In the genomic region with DNA sequence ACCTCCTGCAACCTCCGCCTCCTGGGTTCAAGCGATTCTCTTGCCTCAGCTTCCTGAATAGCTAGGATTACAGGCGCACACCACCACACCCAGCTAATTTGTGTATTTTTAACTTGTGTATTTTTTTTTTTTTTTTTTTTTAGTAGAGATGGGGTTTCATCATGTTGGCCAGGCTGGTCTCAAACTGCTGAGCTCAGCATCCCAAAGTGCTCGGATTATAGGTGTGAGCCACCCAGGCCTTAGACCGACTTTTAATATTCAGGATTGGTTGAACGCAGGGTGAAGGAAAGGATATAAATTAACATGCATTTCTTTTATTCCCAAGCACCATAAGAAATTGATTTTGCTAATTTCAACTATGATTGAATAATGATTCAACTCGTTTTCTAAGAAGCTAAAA, we compare ENCODE assay signal across 27 cellular contexts.
"Had no signal": no experiment of that assay in that cellular context is flagged by ENCODE, and none has a peak within 500 bp of the region (broad histone marks: within the 10 kb centered on the region; RNA-seq: fewer than 3 reads in every experiment).

No MANE protein-coding gene starts in this region.

- H3K4me3 ChIP-seq: stomach, suprapubic skin, testis, thoracic aorta, thyroid gland, tibial artery, tibial nerve, transverse colon, upper lobe of left lung, upper lobe of right lung, uterus, vagina had no signal

- H3K27me3 ChIP-seq: stomach, testis, thyroid gland, tibial artery, tibial nerve, transverse colon, upper lobe of left lung, upper lobe of right lung, vagina had no signal

- H3K4me1 ChIP-seq: stomach, suprapubic skin, testis, tibial artery, tibial nerve, transverse colon, upper lobe of left lung, upper lobe of right lung, uterus, vagina had no signal

- DNase-seq: stimulated activated CD4-positive, alpha-beta T cell treated with anti-CD3 and anti-CD28 coated beads, Interleukin-2, amount 100 ng/mL, for 48 hours; stimulated activated CD4-positive, alpha-beta T cell treated with anti-CD3 and anti-CD28 coated beads, Interleukin-4, amount 100 ng/mL, for 1 hour; stimulated activated CD4-positive, alpha-beta T cell treated with anti-CD3 and anti-CD28 coated beads, Interleukin-4, amount 100 ng/mL, for 24 hours; stimulated activated CD4-positive, alpha-beta T cell treated with anti-CD3 and anti-CD28 coated beads, Interleukin-4, amount 100 ng/mL, for 4 hours; stimulated activated CD8-positive, alpha-beta memory T cell treated with anti-CD3 and anti-CD28 coated beads, Interleukin-4, amount 100 ng/mL, for 48 hours; stimulated activated naive B cell treated with anti-CD40 and anti-IgM and Interleukin-4, amounts not matched to agents 10 μg/mL and 1 μg/mL and 100 μg/mL, for 72 hours; stimulated activated naive CD4-positive, alpha-beta T cell; stimulated activated naive CD4-positive, alpha-beta T cell treated with Interleukin-2 at 50 U/mL for 16 hours; stimulated activated naive CD8-positive, alpha-beta T cell treated with anti-CD3 and anti-CD28 coated beads, Interleukin-15, amount 100 ng/mL, for 72 hours; stimulated activated naive CD8-positive, alpha-beta T cell treated with anti-CD3 and anti-CD28 coated beads, Interleukin-15, Interleukin-2, amounts not matched to agents 100 U/mL and 50 U/mL, for 24 hours; stomach; substantia nigra; testis; thyroid gland; tibial artery; transverse colon; trophoblast cell; upper lobe of left lung; upper lobe of right lung; uterus had no signal

- H3K36me3 ChIP-seq: stomach, suprapubic skin, thoracic aorta, thyroid gland, tibial artery, tibial nerve, transverse colon, upper lobe of left lung, upper lobe of right lung, uterus, vagina had no signal

- ATAC-seq: stimulated activated effector memory CD8-positive, alpha-beta T cell treated with anti-CD3 and anti-CD28 coated beads, Interleukin-12 subunit alpha, Interleukin-12 subunit beta, amount 100 ng/mL, for 72 hours; stimulated activated memory B cell treated with anti-CD40 and anti-IgM and Interleukin-4, amounts not matched to agents 10 μg/mL and 1 μg/mL and 100 μg/mL, for 72 hours; stimulated activated naive B cell treated with anti-CD40 and anti-IgM and Interleukin-4, amounts not matched to agents 10 μg/mL and 1 μg/mL and 100 μg/mL, for 72 hours; stimulated activated naive CD8-positive, alpha-beta T cell treated with anti-CD3 and anti-CD28 coated beads, Interleukin-15, amount 100 ng/mL, for 72 hours; stimulated activated naive CD8-positive, alpha-beta T cell treated with anti-CD3 and anti-CD28 coated beads, Interleukin-15, Interleukin-2, amounts not matched to agents 100 U/mL and 50 U/mL, for 24 hours; upper lobe of right lung had no signal

- H3K27ac ChIP-seq: stomach, suprapubic skin, testis, thoracic aorta, thyroid gland, tibial artery, tibial nerve, transverse colon, upper lobe of left lung, upper lobe of right lung, uterus, vagina had no signal

- FAIRE-seq: urothelium cell line had no signal

- H3K9me3 ChIP-seq: stomach, suprapubic skin, testis, thoracic aorta, thyroid gland, tibial artery, tibial nerve, transverse colon, upper lobe of left lung, upper lobe of right lung, uterus, vagina had no signal
